ENCODE assay signal across 18 cellular contexts in the genomic region with DNA sequence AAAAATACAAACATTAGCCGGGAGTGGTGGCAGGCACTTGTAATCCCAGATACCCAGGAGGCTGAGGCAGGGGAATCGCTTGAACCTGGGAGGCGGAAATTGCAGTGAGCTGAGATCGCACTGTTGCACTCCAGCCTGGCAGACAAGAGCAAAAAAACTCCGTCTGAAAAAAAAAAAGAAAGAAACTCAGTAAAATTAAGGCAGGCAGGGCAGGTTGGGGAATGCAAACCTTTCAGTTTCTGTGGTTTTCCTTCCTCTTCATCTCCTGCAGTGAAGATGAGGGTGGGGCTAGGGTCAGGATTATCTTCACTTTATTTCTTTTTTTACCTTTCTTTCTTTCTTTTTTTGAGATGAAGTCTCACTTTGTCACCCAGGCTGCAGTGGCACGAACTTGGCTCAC. TPM values are rescaled to one million over a fixed set of nuclear protein-coding genes. Genes with fewer than 3 reads are reported as not detected.
DNase-seq lines count a peak whose midpoint lies in the region; ATAC-seq, FAIRE-seq and TF ChIP-seq lines count a peak whose summit lies in the region.
"Had no signal": no experiment of that assay in that cellular context is flagged by ENCODE, and none has a peak within 500 bp of the region (broad histone marks: within the 10 kb centered on the region; RNA-seq: fewer than 3 reads in every experiment).

No MANE protein-coding gene starts in this region.

- H3K9ac ChIP-seq in MM.1S (ENCODE audit: low read length): peak overlapping the region; percentile 30; the same call in 1 of the 2 replicates
- H3K9ac ChIP-seq in Karpas-422 (ENCODE audit: low read length): no peak overlapping the region

- H3K36me3 ChIP-seq in MM.1S (replicated peaks; ENCODE audit: insufficient read depth, low read length): no peaks in the 10 kb centered on the region
- H3K36me3 ChIP-seq in Karpas-422 (ENCODE audit: insufficient read depth, low read length): no peaks in the 10 kb centered on the region
- H3K36me3 ChIP-seq: gastrocnemius medialis had no signal

- ATAC-seq in stimulated activated effector memory CD8-positive, alpha-beta T cell treated with anti-CD3 and anti-CD28 coated beads, Interleukin-12 subunit alpha, Interleukin-12 subunit beta, amount 100 ng/mL, for 72 hours: no peak
- ATAC-seq in HG02571 (IDR thresholded peaks at IDR 0.05; ENCODE audit: unreplicated experiment): no peak
- ATAC-seq: gastrocnemius medialis, right cardiac atrium had no signal

- peak overlapping the region; percentile 74; the same call in 1 of the 2 replicates for H2AFZ ChIP-seq in MM.1S (ENCODE audit: low read length)
- no peak overlapping the region for H2AFZ ChIP-seq in Karpas-422 (ENCODE audit: low read length)

- H3K4me1 ChIP-seq in MM.1S (ENCODE audit: low read length) (0 out of 2 replicates have a peak, but pooled peaks cover 10% of the 10 kb centered on the region), Karpas-422 (ENCODE audit: low read length) (no peaks in the 10 kb centered on the region)
- H3K4me1 ChIP-seq: Caco-2 had no signal

- H3K4me2 ChIP-seq in MM.1S (ENCODE audit: low read depth, low read length) (peak overlapping the region; percentile 50; the same call in 1 of the 2 replicates), Karpas-422 (ENCODE audit: low read depth, low read length, poor library complexity, severe bottlenecking) (no peak overlapping the region)

- CTCF ChIA-PET in activated naive CD4-positive, alpha-beta T cell treated with anti-CD3 and anti-CD28 coated beads for 36 hours (lab: Charles Lee): interaction anchor here (0.7 to 1.2 kb wide), 2 partner anchors 10 to 583 kb away, joined by 3 read pairs; no protein-coding TSS in a partner anchor

- peaks cover 32% of the 10 kb centered on the region for H3K4me1 Mint-ChIP-seq in activated naive CD4-positive, alpha-beta T cell treated with anti-CD3 and anti-CD28 coated beads for 36 hours (ENCODE audit: low read depth)
- peaks cover 23% of the 10 kb centered on the region for H3K4me1 Mint-ChIP-seq in activated naive CD8-positive, alpha-beta T cell treated with anti-CD3 and anti-CD28 coated beads for 36 hours
- peaks cover 11% of the 10 kb centered on the region for H3K4me1 Mint-ChIP-seq in stimulated activated effector memory CD8-positive, alpha-beta T cell treated with anti-CD3 and anti-CD28 coated beads, Interleukin-12 subunit alpha, Interleukin-12 subunit beta, amount 100 ng/mL, for 72 hours

- no peaks in the 10 kb centered on the region for H3K27me3 Mint-ChIP-seq in activated naive CD4-positive, alpha-beta T cell treated with anti-CD3 and anti-CD28 coated beads for 36 hours (ENCODE audit: low read depth)
- no peaks in the 10 kb centered on the region for H3K27me3 Mint-ChIP-seq in activated naive CD8-positive, alpha-beta T cell treated with anti-CD3 and anti-CD28 coated beads for 36 hours
- H3K27me3 Mint-ChIP-seq: dendritic cell treated with granulocyte-macrophage colony-stimulating factor and Interleukin-4, amounts not matched to agents 40 ng/mL and 50 ng/mL, for 4 days had no signal

- H3K9me3 Mint-ChIP-seq in activated naive CD4-positive, alpha-beta T cell treated with anti-CD3 and anti-CD28 coated beads for 36 hours: no peaks in the 10 kb centered on the region
- no peaks in the 10 kb centered on the region for H3K9me3 Mint-ChIP-seq in activated naive CD8-positive, alpha-beta T cell treated with anti-CD3 and anti-CD28 coated beads for 36 hours
- H3K9me3 Mint-ChIP-seq in stimulated activated effector memory CD8-positive, alpha-beta T cell treated with anti-CD3 and anti-CD28 coated beads, Interleukin-12 subunit alpha, Interleukin-12 subunit beta, amount 100 ng/mL, for 72 hours: no peaks in the 10 kb centered on the region
- H3K9me3 Mint-ChIP-seq: dendritic cell treated with granulocyte-macrophage colony-stimulating factor and Interleukin-4, amounts not matched to agents 40 ng/mL and 50 ng/mL, for 4 days had no signal

- H3K4me3 ChIP-seq in MM.1S (ENCODE audit: low read length): peak overlapping the region; percentile 26; the same call in 1 of the 2 replicates
- no peak overlapping the region for H3K4me3 ChIP-seq in Karpas-422 (ENCODE audit: low read length)
- H3K4me3 ChIP-seq: gastrocnemius medialis had no signal

- no peak overlapping the region for H3K27ac Mint-ChIP-seq in activated naive CD4-positive, alpha-beta T cell treated with anti-CD3 and anti-CD28 coated beads for 36 hours
- H3K27ac Mint-ChIP-seq in activated naive CD8-positive, alpha-beta T cell treated with anti-CD3 and anti-CD28 coated beads for 36 hours: peak overlapping the region; percentile 58
- H3K27ac Mint-ChIP-seq in stimulated activated effector memory CD8-positive, alpha-beta T cell treated with anti-CD3 and anti-CD28 coated beads, Interleukin-12 subunit alpha, Interleukin-12 subunit beta, amount 100 ng/mL, for 72 hours: peak overlapping the region; percentile 61
- H3K27ac Mint-ChIP-seq: dendritic cell treated with granulocyte-macrophage colony-stimulating factor and Interleukin-4, amounts not matched to agents 40 ng/mL and 50 ng/mL, for 4 days had no signal

- H3F3A ChIP-seq in MM.1S (ENCODE audit: insufficient read depth, low read length): peaks cover 6% of the 10 kb centered on the region

- H3K4me3 Mint-ChIP-seq in activated naive CD4-positive, alpha-beta T cell treated with anti-CD3 and anti-CD28 coated beads for 36 hours: peak overlapping the region; percentile 30
- peak overlapping the region; percentile 43 for H3K4me3 Mint-ChIP-seq in activated naive CD8-positive, alpha-beta T cell treated with anti-CD3 and anti-CD28 coated beads for 36 hours
- H3K4me3 Mint-ChIP-seq in stimulated activated effector memory CD8-positive, alpha-beta T cell treated with anti-CD3 and anti-CD28 coated beads, Interleukin-12 subunit alpha, Interleukin-12 subunit beta, amount 100 ng/mL, for 72 hours: peak overlapping the region; percentile 46
- H3K4me3 Mint-ChIP-seq: dendritic cell treated with granulocyte-macrophage colony-stimulating factor and Interleukin-4, amounts not matched to agents 40 ng/mL and 50 ng/mL, for 4 days had no signal

- TF ChIP-seq CTCF in MM.1S (IDR thresholded peaks at IDR 0.05; ENCODE audit: low read length): no peak

- intact Hi-C loops in activated naive CD4-positive, alpha-beta T cell treated with anti-CD3 and anti-CD28 coated beads for 36 hours (cut with micrococcal nuclease): loop anchor here (1.0 kb wide), 1 partner anchor 43 kb away; no protein-coding TSS in a partner anchor

- TF ChIP-seq POLR2A in GM12891 (IDR thresholded peaks at IDR 0.05; ENCODE audit: low read depth, low read length): no peak

- H3K79me2 ChIP-seq in MM.1S (ENCODE audit: low read length) (no peaks in the 10 kb centered on the region), Karpas-422 (ENCODE audit: low read length) (no peaks in the 10 kb centered on the region)

- H3K9me3 ChIP-seq in MM.1S (replicated peaks; ENCODE audit: insufficient read depth, low read length) (no peaks in the 10 kb centered on the region), Karpas-422 (ENCODE audit: low read length) (no peaks in the 10 kb centered on the region)
- H3K9me3 ChIP-seq: Caco-2, gastrocnemius medialis had no signal

- H4K20me1 ChIP-seq in MM.1S (ENCODE audit: insufficient read depth, low read length) (no peaks in the 10 kb centered on the region), Karpas-422 (ENCODE audit: insufficient read depth, low read depth, low read length) (no peaks in the 10 kb centered on the region)

- no peak for DNase-seq in activated naive CD4-positive, alpha-beta T cell treated with anti-CD3 and anti-CD28 coated beads for 36 hours
- DNase-seq in activated naive CD4-positive, alpha-beta T cell treated with anti-CD3 and anti-CD28 coated beads, Interleukin-2, amount 50 U/mL, for 16 hours: no peak
- DNase-seq in MM.1S: peak; percentile 49
- no peak for DNase-seq in activated naive CD8-positive, alpha-beta T cell treated with anti-CD3 and anti-CD28 coated beads for 36 hours
- DNase-seq in stimulated activated effector memory CD8-positive, alpha-beta T cell treated with anti-CD3 and anti-CD28 coated beads, Interleukin-12 subunit alpha, Interleukin-12 subunit beta, amount 100 ng/mL, for 72 hours (ENCODE audit: low spot score in 2 of 2): no peak
- DNase-seq in Karpas-422: no peak
- DNase-seq in GM12891 (ENCODE audit: insufficient read length, low spot score): no peak
- DNase-seq: activated CD4-positive, alpha-beta T cell treated with anti-CD3 and anti-CD28 coated beads for 1 hour; activated effector memory CD4-positive, alpha-beta T cell treated with anti-CD3 and anti-CD28 coated beads, Interleukin-2, amount 50 U/mL, for 16 hours; Caco-2; gastrocnemius medialis; NCI-H2029 treated with DMSO at 0.1 percent for 48 hours; NCI-H510A; nucleus accumbens; right cardiac atrium; T-helper 9 cell had no signal

- H3K9me2 ChIP-seq in MM.1S (replicated peaks; ENCODE audit: insufficient read depth, low read length) (no peaks in the 10 kb centered on the region), Karpas-422 (replicated peaks; ENCODE audit: insufficient read depth, low read length) (no peaks in the 10 kb centered on the region)

- peaks cover 4% of the 10 kb centered on the region for H3K36me3 Mint-ChIP-seq in activated naive CD4-positive, alpha-beta T cell treated with anti-CD3 and anti-CD28 coated beads for 36 hours (ENCODE audit: low read depth)
- H3K36me3 Mint-ChIP-seq in activated naive CD8-positive, alpha-beta T cell treated with anti-CD3 and anti-CD28 coated beads for 36 hours: peaks cover 13% of the 10 kb centered on the region
- H3K36me3 Mint-ChIP-seq in stimulated activated effector memory CD8-positive, alpha-beta T cell treated with anti-CD3 and anti-CD28 coated beads, Interleukin-12 subunit alpha, Interleukin-12 subunit beta, amount 100 ng/mL, for 72 hours: peaks cover 8% of the 10 kb centered on the region

- H3K27ac ChIP-seq in MM.1S (ENCODE audit: low read length) (peak overlapping the region; percentile 44; the same call in 1 of the 2 replicates), Karpas-422 (ENCODE audit: low read length) (no peak overlapping the region)

- H3K27me3 ChIP-seq in MM.1S (replicated peaks; ENCODE audit: insufficient read depth, low read length) (no peaks in the 10 kb centered on the region), Karpas-422 (ENCODE audit: low read length) (no peaks in the 10 kb centered on the region)
- H3K27me3 ChIP-seq: gastrocnemius medialis had no signal

- FAIRE-seq in GM12891 (lab: Jason Lieb, UNC): no peak

TF ChIP-seq in GM12891, 5 proteins besides CTCF, POLR2A, EP300 and RAD21:
- no peak for TF ChIP-seq SPI1 (IDR thresholded peaks at IDR 0.05; ENCODE audit: low read depth, low read length)
- TF ChIP-seq TAF1 (IDR thresholded peaks at IDR 0.05; ENCODE audit: low read depth, low read length): no peak
- TF ChIP-seq PAX5 (IDR thresholded peaks at IDR 0.05; ENCODE audit: insufficient read depth, low read length, severe bottlenecking): no peak
- TF ChIP-seq POU2F2 (IDR thresholded peaks at IDR 0.05; ENCODE audit: low read depth, low read length): no peak
- TF ChIP-seq POLR2AphosphoS5 (IDR thresholded peaks at IDR 0.05; ENCODE audit: low read depth, low read length): no peak

RNA-seq across cellular contexts. Expression of gene PSME4, which starts 43.2 kb away (rescaled TPM):
- 10 to 100 TPM; 31.5 to 38.8 TPM for total RNA-seq in activated naive CD4-positive, alpha-beta T cell treated with anti-CD3 and anti-CD28 coated beads for 36 hours
- 10 to 100 TPM; 51.8 to 56.0 TPM for total RNA-seq in activated naive CD8-positive, alpha-beta T cell treated with anti-CD3 and anti-CD28 coated beads for 36 hours
- 40.2 and 67.5 TPM in 2 replicates for total RNA-seq in Karpas-422 (2014; rRNA removed; shearing (Covaris generic); ENCODE audit: low replicate concordance)
- 20.6 TPM for polyA plus RNA-seq in GM12891 (2012; ENCODE audit: low read depth, missing spikeins)
